28 cellular contexts compared by ENCODE assay signal in genomic region chr20:59334616-59335300, GRCh38. TPM values are rescaled to one million over a fixed set of nuclear protein-coding genes. Genes with fewer than 3 reads are reported as not detected.
"Had no signal": no experiment of that assay in that cellular context is flagged by ENCODE, and none has a peak within 500 bp of the region (broad histone marks: within the 10 kb centered on the region; RNA-seq: fewer than 3 reads in every experiment).

No MANE protein-coding gene starts in this region.

- H3K27ac ChIP-seq: PC-9, SK-N-MC had no signal

- H2AFZ ChIP-seq: PC-9 had no signal

- H3K4me3 ChIP-seq: PC-9, SK-N-MC had no signal

- DNase-seq: activated CD4-positive, alpha-beta memory T cell treated with anti-CD3 and anti-CD28 coated beads for 36 hours; activated CD4-positive, alpha-beta T cell treated with anti-CD3 and anti-CD28 coated beads for 4 hours; activated CD4-positive, alpha-beta T cell treated with anti-CD3 and anti-CD28 coated beads, Interleukin-2, amount 50 U/mL, for 1 hour; activated CD8-positive, alpha-beta memory T cell treated with anti-CD3 and anti-CD28 coated beads, Interleukin-2, amount 50 U/mL, for 4 hours; activated effector memory CD4-positive, alpha-beta T cell treated with Interleukin-2 at 50 U/mL for 16 hours; activated naive CD4-positive, alpha-beta T cell treated with anti-CD3 and anti-CD28 coated beads, Interleukin-2, amount 10 ng/mL, durations not matched to agents 7 days and 5 days; activated naive CD8-positive, alpha-beta T cell treated with anti-CD3 and anti-CD28 coated beads, Interleukin-2, amount 50 U/mL, for 24 hours; activated T-cell treated with anti-CD3 and anti-CD28 coated beads, Interleukin-2, amount 50 U/mL, for 48 hours; anterior cingulate cortex; caudate nucleus; cerebellar nuclear complex; NCI-H1092 treated with DMSO at 0.1 percent for 48 hours; NCI-H1417 treated with DMSO at 0.1 percent for 48 hours; NCI-H187 treated with DMSO at 0.1 percent for 48 hours; NCI-H2081; NCI-H2171 treated with DMSO at 0.1 percent for 48 hours; NCI-H2227 treated with DMSO at 0.1 percent for 48 hours; NCI-H446; NCI-H510A treated with DMSO at 0.1 percent for 48 hours; NCI-H526 treated with DMSO at 0.1 percent for 48 hours; NK-92 treated with Interleukin-12 subunit alpha and Interleukin-12 subunit beta, amount 100 ng/mL, for 24 hours; PC-9; Right ventricle myocardium superior had no signal

- ATAC-seq: activated CD4-positive, CD25-positive, alpha-beta regulatory T cell treated with anti-CD3 and anti-CD28 coated beads, Interleukin-2, amount 50 U/mL, for 24 hours; activated naive CD8-positive, alpha-beta T cell treated with anti-CD3 and anti-CD28 coated beads, Interleukin-2, amount 50 U/mL, for 24 hours had no signal

- H3K4me2 ChIP-seq: PC-9 had no signal

RNA-seq across cellular contexts. Expression of gene EDN3, which starts 34.3 kb away (rescaled TPM):
- total RNA-seq: bronchial epithelial cell, M059J, OCI-LY7, PC-9, Right ventricle myocardium superior had no signal
